ENCODE assay signal across 8 cellular contexts in genomic region chr22:35539910-35540599, GRCh38. TPM values are rescaled to one million over a fixed set of nuclear protein-coding genes. Genes with fewer than 3 reads are reported as not detected.
DNase-seq lines count a peak whose midpoint lies in the region; ATAC-seq and TF ChIP-seq lines count a peak whose summit lies in the region.

No MANE protein-coding gene starts in this region.

- TF ChIP-seq CTCF in AG10803 (conservative IDR thresholded peaks at IDR 0.05; ENCODE audit: low read length) (no peak), osteoblast (IDR thresholded peaks at IDR 0.05; ENCODE audit: extremely low read depth, low read depth, low read length) (no peak), thoracic aorta (IDR thresholded peaks at IDR 0.05) (no peak)

- H3K36me3 Mint-ChIP-seq in activated naive CD4-positive, alpha-beta T cell treated with anti-CD3 and anti-CD28 coated beads for 36 hours (ENCODE audit: low read depth) = no peaks in the 10 kb centered on the region

- H3K79me2 ChIP-seq in osteoblast (ENCODE audit: insufficient read depth, low read length) = no peaks in the 10 kb centered on the region

- H3K9me3 Mint-ChIP-seq in activated naive CD4-positive, alpha-beta T cell treated with anti-CD3 and anti-CD28 coated beads for 36 hours = no peaks in the 10 kb centered on the region

- H3K4me2 ChIP-seq in osteoblast (ENCODE audit: insufficient read depth, low read length) = peak overlapping the region; percentile 93

- H3K4me3 Mint-ChIP-seq in activated naive CD4-positive, alpha-beta T cell treated with anti-CD3 and anti-CD28 coated beads for 36 hours = peak overlapping the region; percentile 61

- H3K36me3 ChIP-seq in osteoblast (ENCODE audit: insufficient read depth, low read length) (no peaks in the 10 kb centered on the region), thoracic aorta (no peaks in the 10 kb centered on the region)

- H2AFZ ChIP-seq in osteoblast (ENCODE audit: low read length) = peak overlapping the region; percentile 76

- H3K4me1 ChIP-seq in osteoblast (ENCODE audit: insufficient read depth, low read length) (peaks cover 30% of the 10 kb centered on the region), thoracic aorta (ENCODE audit: control insufficient read depth in 1 of 2, low read depth in 2 of 2) (peaks cover 17 to 70% of the 10 kb centered on the region in 2 donors)

- H3K27me3 ChIP-seq in osteoblast (ENCODE audit: insufficient read depth, low read length) (peaks cover 11% of the 10 kb centered on the region), thoracic aorta (replicated peaks; ENCODE audit: insufficient read depth) (no peaks in the 10 kb centered on the region)

- intact Hi-C loops in activated naive CD4-positive, alpha-beta T cell treated with anti-CD3 and anti-CD28 coated beads for 36 hours (cut with micrococcal nuclease) = no loop called here
- intact Hi-C loops in Right ventricle myocardium inferior (cut with DNase I) = loop anchor here (5.0 kb wide), 1 partner anchor 42 kb away; no protein-coding TSS in a partner anchor

- no peaks in the 10 kb centered on the region for H3K4me1 Mint-ChIP-seq in activated naive CD4-positive, alpha-beta T cell treated with anti-CD3 and anti-CD28 coated beads for 36 hours (ENCODE audit: low read depth)

- H3K27ac Mint-ChIP-seq in activated naive CD4-positive, alpha-beta T cell treated with anti-CD3 and anti-CD28 coated beads for 36 hours = no peak overlapping the region

- peak; percentile 32 for ATAC-seq in GM19468 (IDR thresholded peaks at IDR 0.05; ENCODE audit: extremely low read depth, unreplicated experiment)
- peak; percentile 82 for ATAC-seq in Right ventricle myocardium inferior
- peak; percentile 15 for ATAC-seq in thoracic aorta (ENCODE audit: insufficient number of reproducible peaks, low FRiP score, low read depth)
- no peak for ATAC-seq in GM18868 (IDR thresholded peaks at IDR 0.05; ENCODE audit: unreplicated experiment)

- H3K4me3 ChIP-seq in AG10803 (ENCODE audit: low read length) = peak overlapping the region; percentile 75
- peak overlapping the region; percentile 69 for H3K4me3 ChIP-seq in osteoblast (ENCODE audit: insufficient read depth, low read length)
- H3K4me3 ChIP-seq in thoracic aorta = peak overlapping the region; percentile 85

- peaks cover 25% of the 10 kb centered on the region for H3K27me3 Mint-ChIP-seq in activated naive CD4-positive, alpha-beta T cell treated with anti-CD3 and anti-CD28 coated beads for 36 hours (ENCODE audit: low read depth)

- DNase-seq in AG10803 (ENCODE audit: low read depth) (peak; percentile 34), RKO (ENCODE audit: low spot score) (peak; percentile 18), Right ventricle myocardium inferior (ENCODE audit: missing footprints) (peak; percentile 78), osteoblast (ENCODE audit: insufficient read length, low spot score, missing footprints) (peak; percentile 96), thoracic aorta (ENCODE audit: low spot score) (no peak)
- DNase-seq in activated naive CD4-positive, alpha-beta T cell treated with anti-CD3 and anti-CD28 coated beads for 36 hours = peak; percentile 41

- H3K27ac ChIP-seq in osteoblast (ENCODE audit: low read depth, low read length) = no peak overlapping the region
- H3K27ac ChIP-seq in thoracic aorta = peak overlapping the region; percentile 95 to 96

- peaks cover 4% of the 10 kb centered on the region for H4K20me1 ChIP-seq in osteoblast (ENCODE audit: insufficient read depth, low read length)

- H3K9me3 ChIP-seq in osteoblast (ENCODE audit: low read depth, low read length) (no peaks in the 10 kb centered on the region), thoracic aorta (no peaks in the 10 kb centered on the region)

- CTCF ChIA-PET in activated naive CD4-positive, alpha-beta T cell treated with anti-CD3 and anti-CD28 coated beads for 36 hours (lab: Charles Lee) = interaction anchor here (0.6 to 2.2 kb wide), 4 partner anchors 10 to 189 kb away, joined by 3 to 13 read pairs (median 5); no protein-coding TSS in a partner anchor

RNA-seq across cellular contexts. Expression of gene RASD2, which starts 0.6 kb away (rescaled TPM):
- not detected for total RNA-seq in activated naive CD4-positive, alpha-beta T cell treated with anti-CD3 and anti-CD28 coated beads for 36 hours
- total RNA-seq in Right ventricle myocardium inferior = 9.5 TPM
- total RNA-seq in osteoblast = under 0.01 and 0.29 TPM in 2 replicates
- 10 to 100 TPM; 14.0 to 18.8 TPM for total RNA-seq in thoracic aorta
